In genomic region chr6:37675100-37675499, GRCh38 we compare ENCODE assay signal across 31 cellular contexts.
"Had no signal": no experiment of that assay in that cellular context is flagged by ENCODE, and none has a peak within 500 bp of the region (broad histone marks: within the 10 kb centered on the region; RNA-seq: fewer than 3 reads in every experiment).

No MANE protein-coding gene starts in this region.

- FAIRE-seq: colon, endometrium, endothelial cell of umbilical vein had no signal

- H3K4me3 ChIP-seq: adrenal gland, ascending aorta, breast epithelium, cardiac muscle cell, esophagus squamous epithelium, gastroesophageal sphincter had no signal

- ATAC-seq: activated CD4-positive, alpha-beta T cell treated with anti-CD3 and anti-CD28 coated beads for 36 hours; activated CD8-positive, alpha-beta memory T cell treated with anti-CD3 and anti-CD28 coated beads, Interleukin-2, amount 10 ng/mL, durations not matched to agents 7 days and 5 days; activated CD8-positive, alpha-beta T cell treated with anti-CD3 and anti-CD28 coated beads, Interleukin-2, amount 10 ng/mL, durations not matched to agents 7 days and 5 days; activated naive CD8-positive, alpha-beta T cell treated with anti-CD3 and anti-CD28 coated beads, Interleukin-2, amount 50 U/mL, for 24 hours; gastroesophageal sphincter; T-helper 17 cell had no signal

- H3K36me3 ChIP-seq: adrenal gland, ascending aorta, breast epithelium, cardiac muscle cell, esophagus squamous epithelium, gastroesophageal sphincter had no signal

- DNase-seq: activated CD4-positive, alpha-beta memory T cell treated with anti-CD3 and anti-CD28 coated beads for 36 hours; activated CD4-positive, alpha-beta T cell treated with anti-CD3 and anti-CD28 coated beads for 36 hours; activated CD4-positive, alpha-beta T cell treated with anti-CD3 and anti-CD28 coated beads, Interleukin-2, amount 10 ng/mL, durations not matched to agents 24 days and 14 days; activated CD4-positive, CD25-positive, alpha-beta regulatory T cell; activated CD4-positive, CD25-positive, alpha-beta regulatory T cell treated with anti-CD3 and anti-CD28 coated beads, Interleukin-2, amount 50 U/mL, for 72 hours; activated CD8-positive, alpha-beta memory T cell treated with anti-CD3 and anti-CD28 coated beads, Interleukin-2, amount 10 ng/mL, durations not matched to agents 7 days and 5 days; activated CD8-positive, alpha-beta memory T cell treated with anti-CD3 and anti-CD28 coated beads, Interleukin-2, amount 50 U/mL, for 4 hours; activated CD8-positive, alpha-beta T cell treated with anti-CD3 and anti-CD28 coated beads, Interleukin-2, amount 10 ng/mL, durations not matched to agents 7 days and 5 days; activated effector memory CD4-positive, alpha-beta T cell treated with anti-CD3 and anti-CD28 coated beads, Interleukin-2, amount 50 U/mL, for 16 hours; activated naive CD4-positive, alpha-beta T cell treated with anti-CD3 and anti-CD28 coated beads for 36 hours; activated naive CD8-positive, alpha-beta T cell treated with anti-CD3 and anti-CD28 coated beads for 36 hours; activated naive CD8-positive, alpha-beta T cell treated with anti-CD3 and anti-CD28 coated beads, Interleukin-2, amount 50 U/mL, for 24 hours; activated T-cell treated with anti-CD3 and anti-CD28 coated beads, Interleukin-2, amount 50 U/mL, for 1 hour; activated T-cell treated with anti-CD3 and anti-CD28 coated beads, Interleukin-2, amount 50 U/mL, for 48 hours; adrenal gland; cortex of kidney; dermis blood vessel endothelial cell; effector CD8-positive, alpha-beta T cell; esophagus squamous epithelium; foreskin melanocyte; T-helper 1 cell; T-helper 17 cell; T1000 had no signal

- H3K27ac ChIP-seq: adrenal gland, ascending aorta, breast epithelium, cardiac muscle cell, epithelial cell of prostate, esophagus squamous epithelium, gastroesophageal sphincter had no signal

- H3K9me3 ChIP-seq: adrenal gland, ascending aorta, breast epithelium, esophagus squamous epithelium, gastroesophageal sphincter had no signal

- H3K27me3 ChIP-seq: adrenal gland, ascending aorta, breast epithelium, cardiac muscle cell, gastroesophageal sphincter had no signal

- H3K4me1 ChIP-seq: adrenal gland, ascending aorta, breast epithelium had no signal
